1 cellular context compared by ENCODE assay signal in the genomic region with DNA sequence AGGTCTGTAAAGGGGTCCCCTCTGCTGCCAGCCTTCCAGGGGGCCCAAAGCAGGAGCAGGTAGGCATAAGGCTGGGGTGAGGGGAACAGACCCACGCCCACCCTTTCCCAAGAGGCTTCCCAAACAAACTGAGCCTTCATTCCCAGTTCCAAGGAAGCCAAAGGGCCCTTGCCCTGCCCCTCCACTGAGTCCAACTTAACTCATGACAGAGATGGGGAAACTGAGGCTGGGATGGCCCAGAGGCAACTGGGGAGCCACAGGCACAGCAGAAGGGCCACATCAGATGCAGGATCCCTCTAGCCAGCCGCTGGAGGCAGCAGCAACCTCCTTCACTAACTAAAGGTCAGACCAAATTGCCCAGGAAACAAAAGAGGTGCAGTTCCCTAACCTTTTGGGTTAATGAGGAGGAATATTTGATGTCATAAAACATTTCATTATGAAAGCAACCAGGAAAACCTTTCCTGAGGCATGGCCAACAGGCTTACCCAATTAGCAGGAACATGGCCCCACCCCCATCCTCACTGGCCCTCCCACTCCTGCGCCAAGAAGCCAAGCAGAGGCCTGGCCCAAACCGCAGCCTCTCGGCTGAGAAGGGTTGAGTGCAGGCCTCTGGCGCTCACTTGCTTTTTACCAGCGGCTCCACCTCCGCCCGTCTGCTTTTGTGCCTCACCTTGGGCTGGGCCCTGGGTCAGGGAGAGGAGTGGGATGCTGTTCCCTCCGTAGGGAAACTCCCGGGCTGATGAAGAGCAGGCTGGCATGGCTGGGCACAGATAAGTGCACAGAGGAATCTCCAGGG.
TF ChIP-seq lines count a peak whose summit lies in the region.

No MANE protein-coding gene starts in this region.

TF ChIP-seq in GM23338, 12 proteins besides CTCF, POLR2A, EP300 and RAD21:
- TF ChIP-seq, protein P1, sequence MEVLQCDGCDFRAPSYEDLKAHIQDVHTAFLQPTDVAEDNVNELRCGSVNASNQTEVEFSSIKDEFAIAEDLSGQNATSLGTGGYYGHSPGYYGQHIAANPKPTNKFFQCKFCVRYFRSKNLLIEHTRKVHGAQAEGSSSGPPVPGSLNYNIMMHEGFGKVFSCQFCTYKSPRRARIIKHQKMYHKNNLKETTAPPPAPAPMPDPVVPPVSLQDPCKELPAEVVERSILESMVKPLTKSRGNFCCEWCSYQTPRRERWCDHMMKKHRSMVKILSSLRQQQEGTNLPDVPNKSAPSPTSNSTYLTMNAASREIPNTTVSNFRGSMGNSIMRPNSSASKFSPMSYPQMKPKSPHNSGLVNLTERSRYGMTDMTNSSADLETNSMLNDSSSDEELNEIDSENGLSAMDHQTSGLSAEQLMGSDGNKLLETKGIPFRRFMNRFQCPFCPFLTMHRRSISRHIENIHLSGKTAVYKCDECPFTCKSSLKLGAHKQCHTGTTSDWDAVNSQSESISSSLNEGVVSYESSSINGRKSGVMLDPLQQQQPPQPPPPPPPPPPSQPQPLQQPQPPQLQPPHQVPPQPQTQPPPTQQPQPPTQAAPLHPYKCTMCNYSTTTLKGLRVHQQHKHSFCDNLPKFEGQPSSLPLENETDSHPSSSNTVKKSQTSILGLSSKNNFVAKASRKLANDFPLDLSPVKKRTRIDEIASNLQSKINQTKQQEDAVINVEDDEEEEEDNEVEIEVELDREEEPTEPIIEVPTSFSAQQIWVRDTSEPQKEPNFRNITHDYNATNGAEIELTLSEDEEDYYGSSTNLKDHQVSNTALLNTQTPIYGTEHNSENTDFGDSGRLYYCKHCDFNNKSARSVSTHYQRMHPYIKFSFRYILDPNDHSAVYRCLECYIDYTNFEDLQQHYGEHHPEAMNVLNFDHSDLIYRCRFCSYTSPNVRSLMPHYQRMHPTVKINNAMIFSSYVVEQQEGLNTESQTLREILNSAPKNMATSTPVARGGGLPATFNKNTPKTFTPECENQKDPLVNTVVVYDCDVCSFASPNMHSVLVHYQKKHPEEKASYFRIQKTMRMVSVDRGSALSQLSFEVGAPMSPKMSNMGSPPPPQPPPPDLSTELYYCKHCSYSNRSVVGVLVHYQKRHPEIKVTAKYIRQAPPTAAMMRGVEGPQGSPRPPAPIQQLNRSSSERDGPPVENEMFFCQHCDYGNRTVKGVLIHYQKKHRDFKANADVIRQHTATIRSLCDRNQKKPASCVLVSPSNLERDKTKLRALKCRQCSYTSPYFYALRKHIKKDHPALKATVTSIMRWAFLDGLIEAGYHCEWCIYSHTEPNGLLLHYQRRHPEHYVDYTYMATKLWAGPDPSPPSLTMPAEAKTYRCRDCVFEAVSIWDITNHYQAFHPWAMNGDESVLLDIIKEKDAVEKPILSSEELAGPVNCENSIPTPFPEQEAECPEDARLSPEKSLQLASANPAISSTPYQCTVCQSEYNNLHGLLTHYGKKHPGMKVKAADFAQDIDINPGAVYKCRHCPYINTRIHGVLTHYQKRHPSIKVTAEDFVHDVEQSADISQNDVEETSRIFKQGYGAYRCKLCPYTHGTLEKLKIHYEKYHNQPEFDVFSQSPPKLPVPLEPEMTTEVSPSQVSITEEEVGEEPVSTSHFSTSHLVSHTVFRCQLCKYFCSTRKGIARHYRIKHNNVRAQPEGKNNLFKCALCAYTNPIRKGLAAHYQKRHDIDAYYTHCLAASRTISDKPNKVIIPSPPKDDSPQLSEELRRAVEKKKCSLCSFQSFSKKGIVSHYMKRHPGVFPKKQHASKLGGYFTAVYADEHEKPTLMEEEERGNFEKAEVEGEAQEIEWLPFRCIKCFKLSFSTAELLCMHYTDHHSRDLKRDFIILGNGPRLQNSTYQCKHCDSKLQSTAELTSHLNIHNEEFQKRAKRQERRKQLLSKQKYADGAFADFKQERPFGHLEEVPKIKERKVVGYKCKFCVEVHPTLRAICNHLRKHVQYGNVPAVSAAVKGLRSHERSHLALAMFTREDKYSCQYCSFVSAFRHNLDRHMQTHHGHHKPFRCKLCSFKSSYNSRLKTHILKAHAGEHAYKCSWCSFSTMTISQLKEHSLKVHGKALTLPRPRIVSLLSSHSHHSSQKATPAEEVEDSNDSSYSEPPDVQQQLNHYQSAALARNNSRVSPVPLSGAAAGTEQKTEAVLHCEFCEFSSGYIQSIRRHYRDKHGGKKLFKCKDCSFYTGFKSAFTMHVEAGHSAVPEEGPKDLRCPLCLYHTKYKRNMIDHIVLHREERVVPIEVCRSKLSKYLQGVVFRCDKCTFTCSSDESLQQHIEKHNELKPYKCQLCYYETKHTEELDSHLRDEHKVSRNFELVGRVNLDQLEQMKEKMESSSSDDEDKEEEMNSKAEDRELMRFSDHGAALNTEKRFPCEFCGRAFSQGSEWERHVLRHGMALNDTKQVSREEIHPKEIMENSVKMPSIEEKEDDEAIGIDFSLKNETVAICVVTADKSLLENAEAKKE (CRISPR knock-in tag; IDR thresholded peaks at IDR 0.05): no peak
- TF ChIP-seq, protein P2, sequence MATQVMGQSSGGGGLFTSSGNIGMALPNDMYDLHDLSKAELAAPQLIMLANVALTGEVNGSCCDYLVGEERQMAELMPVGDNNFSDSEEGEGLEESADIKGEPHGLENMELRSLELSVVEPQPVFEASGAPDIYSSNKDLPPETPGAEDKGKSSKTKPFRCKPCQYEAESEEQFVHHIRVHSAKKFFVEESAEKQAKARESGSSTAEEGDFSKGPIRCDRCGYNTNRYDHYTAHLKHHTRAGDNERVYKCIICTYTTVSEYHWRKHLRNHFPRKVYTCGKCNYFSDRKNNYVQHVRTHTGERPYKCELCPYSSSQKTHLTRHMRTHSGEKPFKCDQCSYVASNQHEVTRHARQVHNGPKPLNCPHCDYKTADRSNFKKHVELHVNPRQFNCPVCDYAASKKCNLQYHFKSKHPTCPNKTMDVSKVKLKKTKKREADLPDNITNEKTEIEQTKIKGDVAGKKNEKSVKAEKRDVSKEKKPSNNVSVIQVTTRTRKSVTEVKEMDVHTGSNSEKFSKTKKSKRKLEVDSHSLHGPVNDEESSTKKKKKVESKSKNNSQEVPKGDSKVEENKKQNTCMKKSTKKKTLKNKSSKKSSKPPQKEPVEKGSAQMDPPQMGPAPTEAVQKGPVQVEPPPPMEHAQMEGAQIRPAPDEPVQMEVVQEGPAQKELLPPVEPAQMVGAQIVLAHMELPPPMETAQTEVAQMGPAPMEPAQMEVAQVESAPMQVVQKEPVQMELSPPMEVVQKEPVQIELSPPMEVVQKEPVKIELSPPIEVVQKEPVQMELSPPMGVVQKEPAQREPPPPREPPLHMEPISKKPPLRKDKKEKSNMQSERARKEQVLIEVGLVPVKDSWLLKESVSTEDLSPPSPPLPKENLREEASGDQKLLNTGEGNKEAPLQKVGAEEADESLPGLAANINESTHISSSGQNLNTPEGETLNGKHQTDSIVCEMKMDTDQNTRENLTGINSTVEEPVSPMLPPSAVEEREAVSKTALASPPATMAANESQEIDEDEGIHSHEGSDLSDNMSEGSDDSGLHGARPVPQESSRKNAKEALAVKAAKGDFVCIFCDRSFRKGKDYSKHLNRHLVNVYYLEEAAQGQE (IDR thresholded peaks at IDR 0.05; ENCODE audit: unreplicated experiment): no peak
- TF ChIP-seq JUNB (IDR thresholded peaks at IDR 0.05; ENCODE audit: unreplicated experiment) (no peak), EZH2 (IDR thresholded peaks at IDR 0.05; ENCODE audit: low read depth, unreplicated experiment) (no peak), NANOG (IDR thresholded peaks at IDR 0.05; ENCODE audit: borderline replicate concordance) (no peak), ZNF331 (CRISPR knock-in tag; IDR thresholded peaks at IDR 0.05; ENCODE audit: low read depth) (no peak), CREB1 (CRISPR knock-in tag; IDR thresholded peaks at IDR 0.05; ENCODE audit: low read depth) (no peak), STAT1 (IDR thresholded peaks at IDR 0.05; ENCODE audit: unreplicated experiment) (no peak), ZNF114 (CRISPR knock-in tag; IDR thresholded peaks at IDR 0.05) (no peak), POLR2AphosphoS5 (IDR thresholded peaks at IDR 0.05; ENCODE audit: low read depth) (no peak), EZH2phosphoT487 (IDR thresholded peaks at IDR 0.05; ENCODE audit: unreplicated experiment) (no peak)
- TF ChIP-seq, protein P3, sequence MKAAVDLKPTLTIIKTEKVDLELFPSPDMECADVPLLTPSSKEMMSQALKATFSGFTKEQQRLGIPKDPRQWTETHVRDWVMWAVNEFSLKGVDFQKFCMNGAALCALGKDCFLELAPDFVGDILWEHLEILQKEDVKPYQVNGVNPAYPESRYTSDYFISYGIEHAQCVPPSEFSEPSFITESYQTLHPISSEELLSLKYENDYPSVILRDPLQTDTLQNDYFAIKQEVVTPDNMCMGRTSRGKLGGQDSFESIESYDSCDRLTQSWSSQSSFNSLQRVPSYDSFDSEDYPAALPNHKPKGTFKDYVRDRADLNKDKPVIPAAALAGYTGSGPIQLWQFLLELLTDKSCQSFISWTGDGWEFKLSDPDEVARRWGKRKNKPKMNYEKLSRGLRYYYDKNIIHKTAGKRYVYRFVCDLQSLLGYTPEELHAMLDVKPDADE (IDR thresholded peaks at IDR 0.05): no peak
TF ChIP-seq in GM23338: peak in this region for 0.
